Comparison of ENCODE assay signal across 29 cellular contexts in genomic region chr16:87044031-87044380, GRCh38.
DNase-seq lines count a peak whose midpoint lies in the region; ATAC-seq, FAIRE-seq and TF ChIP-seq lines count a peak whose summit lies in the region.
"Had no signal": no experiment of that assay in that cellular context is flagged by ENCODE, and none has a peak within 500 bp of the region (broad histone marks: within the 10 kb centered on the region; RNA-seq: fewer than 3 reads in every experiment).

No MANE protein-coding gene starts in this region.

- H3K4me3 Mint-ChIP-seq in astrocyte (ENCODE audit: unreplicated experiment) = no peak overlapping the region
- H3K4me3 Mint-ChIP-seq in nephron progenitor cell = peak overlapping the region; percentile 47
- H3K4me3 Mint-ChIP-seq: activated CD4-positive, alpha-beta T cell treated with anti-CD3 and anti-CD28 coated beads, Interleukin-2, amount 10 ng/mL, durations not matched to agents 7 days and 5 days; activated naive CD4-positive, alpha-beta T cell treated with anti-CD3 and anti-CD28 coated beads, Interleukin-2, amount 50 U/mL, for 24 hours; activated T-cell treated with anti-CD3 and anti-CD28 coated beads, Interleukin-2, amount 50 U/mL, for 72 hours; B cell; mesothelial cell of epicardium; naive thymus-derived CD4-positive, alpha-beta T cell; T-helper 2 cell treated with Interferon-gamma antibody and Interleukin-4, amounts not matched to agents 5 μg/mL and 100 μg/mL, for 36 hours had no signal

- H3K4me1 ChIP-seq in left ventricle myocardium inferior (peaks cover 19% of the 10 kb centered on the region), right atrium auricular region (peaks cover 0 to 19% of the 10 kb centered on the region in 2 donors), astrocyte (ENCODE audit: insufficient read depth, low read length) (peaks cover 12% of the 10 kb centered on the region)
- H3K4me1 ChIP-seq: A549 had no signal

- H3K27ac Mint-ChIP-seq in astrocyte (ENCODE audit: unreplicated experiment) (peak overlapping the region; percentile 29), nephron progenitor cell (peak overlapping the region; percentile 96)
- H3K27ac Mint-ChIP-seq: activated CD4-positive, alpha-beta T cell treated with anti-CD3 and anti-CD28 coated beads, Interleukin-2, amount 10 ng/mL, durations not matched to agents 7 days and 5 days; activated naive CD4-positive, alpha-beta T cell treated with anti-CD3 and anti-CD28 coated beads, Interleukin-2, amount 50 U/mL, for 24 hours; activated T-cell treated with anti-CD3 and anti-CD28 coated beads, Interleukin-2, amount 50 U/mL, for 72 hours; B cell; mesothelial cell of epicardium; naive thymus-derived CD4-positive, alpha-beta T cell; T-helper 2 cell treated with Interferon-gamma antibody and Interleukin-4, amounts not matched to agents 5 μg/mL and 100 μg/mL, for 36 hours had no signal

- H3K4me2 ChIP-seq in astrocyte (ENCODE audit: low read length) = peak overlapping the region; percentile 43
- H3K4me2 ChIP-seq: A549, hepatocyte had no signal

- H3K27me3 Mint-ChIP-seq in astrocyte (ENCODE audit: low read depth, unreplicated experiment) (peaks cover 52% of the 10 kb centered on the region), nephron progenitor cell (ENCODE audit: low read depth, poor library complexity) (peaks cover 11% of the 10 kb centered on the region)

- no peak overlapping the region for H3K4me3 ChIP-seq in left ventricle myocardium inferior
- no peak overlapping the region for H3K4me3 ChIP-seq in right atrium auricular region
- no peak overlapping the region for H3K4me3 ChIP-seq in astrocyte (ENCODE audit: insufficient read depth, low read depth, low read length)
- H3K4me3 ChIP-seq: A549, esophagus muscularis mucosa, GM12878, hepatocyte, upper lobe of left lung had no signal

- intact Hi-C loops in left ventricle myocardium inferior (cut with micrococcal nuclease) = no loop called here
- intact Hi-C loops in left colon (cut with DNase I, micrococcal nuclease) = no loop called here

- no peaks in the 10 kb centered on the region for H3K79me2 ChIP-seq in astrocyte (ENCODE audit: insufficient read depth, low read length)
- H3K79me2 ChIP-seq: hepatocyte had no signal

- H4K20me1 ChIP-seq in astrocyte (ENCODE audit: insufficient read depth, low read length) = no peaks in the 10 kb centered on the region

- H3K4me1 Mint-ChIP-seq in astrocyte (ENCODE audit: low read depth, unreplicated experiment) (peaks cover 14% of the 10 kb centered on the region), nephron progenitor cell (peaks cover 85% of the 10 kb centered on the region)
- H3K4me1 Mint-ChIP-seq: activated CD4-positive, alpha-beta T cell treated with anti-CD3 and anti-CD28 coated beads, Interleukin-2, amount 10 ng/mL, durations not matched to agents 7 days and 5 days; activated naive CD4-positive, alpha-beta T cell treated with anti-CD3 and anti-CD28 coated beads, Interleukin-2, amount 50 U/mL, for 24 hours; B cell had no signal

- H3K9me3 Mint-ChIP-seq in astrocyte (ENCODE audit: unreplicated experiment) = no peaks in the 10 kb centered on the region
- no peaks in the 10 kb centered on the region for H3K9me3 Mint-ChIP-seq in nephron progenitor cell
- H3K9me3 Mint-ChIP-seq: activated CD4-positive, alpha-beta T cell treated with anti-CD3 and anti-CD28 coated beads, Interleukin-2, amount 10 ng/mL, durations not matched to agents 7 days and 5 days; activated naive CD4-positive, alpha-beta T cell treated with anti-CD3 and anti-CD28 coated beads, Interleukin-2, amount 50 U/mL, for 24 hours; activated T-cell treated with anti-CD3 and anti-CD28 coated beads, Interleukin-2, amount 50 U/mL, for 72 hours; mesothelial cell of epicardium; naive thymus-derived CD4-positive, alpha-beta T cell; T-helper 2 cell treated with Interferon-gamma antibody and Interleukin-4, amounts not matched to agents 5 μg/mL and 100 μg/mL, for 36 hours had no signal

- H3K36me3 ChIP-seq in left ventricle myocardium inferior (no peaks in the 10 kb centered on the region), right atrium auricular region (no peaks in the 10 kb centered on the region), astrocyte (ENCODE audit: insufficient read depth, low read length) (no peaks in the 10 kb centered on the region)
- H3K36me3 ChIP-seq: esophagus muscularis mucosa, upper lobe of left lung had no signal

- H3K27ac ChIP-seq in left ventricle myocardium inferior (replicated peaks) (peak overlapping the region; percentile 62), right atrium auricular region (no peak overlapping the region), astrocyte (ENCODE audit: low read depth, low read length) (no peak overlapping the region)
- H3K27ac ChIP-seq: A549, esophagus muscularis mucosa, hepatocyte, upper lobe of left lung, VCaP had no signal

- FAIRE-seq in astrocyte (lab: Jason Lieb, UNC) = no peak
- FAIRE-seq: A549, GM12878 had no signal

- H3K36me3 Mint-ChIP-seq in astrocyte (ENCODE audit: low read depth, unreplicated experiment) (peaks cover 2% of the 10 kb centered on the region), nephron progenitor cell (ENCODE audit: low read depth) (no peaks in the 10 kb centered on the region)
- H3K36me3 Mint-ChIP-seq: activated naive CD4-positive, alpha-beta T cell treated with anti-CD3 and anti-CD28 coated beads, Interleukin-2, amount 50 U/mL, for 24 hours; mesothelial cell of epicardium; naive thymus-derived CD4-positive, alpha-beta T cell had no signal

- no peaks in the 10 kb centered on the region for H3K9me3 ChIP-seq in left ventricle myocardium inferior (replicated peaks)
- H3K9me3 ChIP-seq in right atrium auricular region = no peaks in the 10 kb centered on the region
- H3K9me3 ChIP-seq in astrocyte (ENCODE audit: insufficient read depth, low read depth, low read length) = no peaks in the 10 kb centered on the region
- H3K9me3 ChIP-seq: A549, esophagus muscularis mucosa, upper lobe of left lung had no signal

- DNase-seq in left ventricle myocardium inferior = no peak
- no peak for DNase-seq in right atrium auricular region (ENCODE audit: low spot score)
- no peak for DNase-seq in astrocyte (ENCODE audit: low read depth)
- no peak for DNase-seq in nephron progenitor cell
- DNase-seq in NCI-H1436 (lab: John Stamatoyannopoulos, UW) = no peak
- DNase-seq in COLO668 (lab: John Stamatoyannopoulos, UW; ENCODE audit: unreplicated experiment) = no peak
- no peak for DNase-seq in erythroblast (lab: John Stamatoyannopoulos, UW)
- DNase-seq in left colon = no peak
- DNase-seq: activated CD4-positive, alpha-beta T cell treated with anti-CD3 and anti-CD28 coated beads, Interleukin-2, amount 10 ng/mL, durations not matched to agents 7 days and 5 days; activated T-cell treated with anti-CD3 and anti-CD28 coated beads, Interleukin-2, amount 50 U/mL, for 72 hours; COR-L47; DND-41; effector memory CD4-positive, alpha-beta T cell; naive thymus-derived CD4-positive, alpha-beta T cell; NCI-H1105 treated with DMSO at 0.1 percent for 48 hours; NCI-H2081; NCI-H226; NCI-H82; upper lobe of left lung had no signal

- H3K9ac ChIP-seq in astrocyte (ENCODE audit: low read length) = no peak overlapping the region

- H3K27me3 ChIP-seq in left ventricle myocardium inferior (ENCODE audit: low read depth) (peaks cover 4% of the 10 kb centered on the region), right atrium auricular region (no peaks in the 10 kb centered on the region), astrocyte (ENCODE audit: insufficient read depth, low read length) (peaks cover 3% of the 10 kb centered on the region)
- H3K27me3 ChIP-seq: upper lobe of left lung had no signal

- H2AFZ ChIP-seq in astrocyte (ENCODE audit: low read depth, low read length) = no peak overlapping the region
- H2AFZ ChIP-seq: hepatocyte had no signal

- no peak for TF ChIP-seq CTCF in left ventricle myocardium inferior (IDR thresholded peaks at IDR 0.05; ENCODE audit: borderline replicate concordance)
- no peak for TF ChIP-seq CTCF in right atrium auricular region (IDR thresholded peaks at IDR 0.05)
- TF ChIP-seq CTCF in astrocyte (IDR thresholded peaks at IDR 0.05; ENCODE audit: insufficient read depth, low read depth, low read length) = no peak
- TF ChIP-seq CTCF in nephron progenitor cell (IDR thresholded peaks at IDR 0.05) = no peak

- no peak for ATAC-seq in left colon
- ATAC-seq: A549; activated T-cell treated with anti-CD3 and anti-CD28 coated beads, Interleukin-2, amount 50 U/mL, for 72 hours; GM12878; naive thymus-derived CD4-positive, alpha-beta T cell; SK-N-SH treated with all-trans-retinoic acid at 6 μM for 48 hours had no signal

- no peak for TF ChIP-seq POLR2A in erythroblast (IDR thresholded peaks at IDR 0.05; ENCODE audit: low read length)
